ENCODE assay signal across 8 cellular contexts in the genomic region with DNA sequence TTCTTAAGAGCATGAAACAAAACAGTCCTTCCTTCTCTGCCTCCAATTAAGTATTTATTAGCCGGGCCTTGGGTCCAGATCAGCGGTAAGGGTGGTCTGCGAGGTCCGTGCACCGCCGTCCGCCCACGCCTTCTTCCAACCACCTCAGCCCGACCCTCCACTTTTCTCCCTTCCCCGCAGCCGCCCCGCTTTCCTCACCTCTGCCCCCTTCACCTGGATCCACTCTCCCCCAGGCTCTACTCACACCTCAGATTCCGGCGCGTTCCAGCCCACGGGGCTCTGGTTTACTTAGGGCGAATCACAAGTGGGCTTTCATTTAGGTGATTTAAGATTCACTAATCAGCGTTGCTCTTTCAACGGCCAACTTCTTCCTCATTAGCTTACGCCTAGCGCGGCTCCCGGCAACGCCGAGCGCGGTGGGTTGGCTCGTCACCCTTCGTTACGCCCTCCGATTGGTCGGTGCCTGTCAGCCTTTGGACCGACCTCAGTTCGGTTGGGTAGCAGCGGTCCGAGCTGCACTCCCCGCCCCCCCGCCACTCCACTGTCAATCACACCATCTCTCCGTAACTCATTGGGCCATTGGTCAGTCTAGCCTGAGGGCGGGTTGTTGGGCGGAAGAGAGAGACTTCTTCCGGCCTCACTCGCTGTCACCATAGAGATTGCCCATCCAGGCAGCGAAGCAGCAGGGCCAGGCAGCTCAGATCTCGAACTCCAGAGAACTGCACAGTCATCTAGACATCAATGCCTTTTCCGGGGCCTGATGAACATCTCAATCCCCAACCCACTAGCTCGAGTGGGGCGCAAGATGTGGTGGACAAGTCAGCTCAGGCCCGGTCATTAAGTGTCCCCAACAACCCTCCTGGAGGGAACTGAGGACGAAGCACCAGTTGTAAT. TPM values are rescaled to one million over a fixed set of nuclear protein-coding genes. Genes with fewer than 3 reads are reported as not detected.
DNase-seq lines count a peak whose midpoint lies in the region; ATAC-seq lines count a peak whose summit lies in the region.

Gene TMEM218, minus strand, starts transcription at position 286 of the 894 bp plus-strand sequence. CDS start 9,385 bp downstream, outside the sequence.

- peak; percentile 97 for ATAC-seq in GM21360 (IDR thresholded peaks at IDR 0.05; ENCODE audit: unreplicated experiment)

- H3K9me3 ChIP-seq in effector memory CD4-positive, alpha-beta T cell (ENCODE audit: control insufficient read depth, low read length) = no peaks in the 10 kb centered on the region

- peak within 1 kb of the TSS; percentile 73 for H3K27ac ChIP-seq in effector memory CD4-positive, alpha-beta T cell (ENCODE audit: insufficient read depth, low read length, poor library complexity, severe bottlenecking)

- peak within 1 kb of the TSS; percentile 77 for H3K4me3 ChIP-seq in effector memory CD4-positive, alpha-beta T cell (ENCODE audit: insufficient read depth, low read depth, low read length, poor library complexity, severe bottlenecking)

- DNase-seq in COLO668 (lab: John Stamatoyannopoulos, UW; ENCODE audit: unreplicated experiment) = peak; percentile 96
- peak; percentile 99 for DNase-seq in HT1080 (ENCODE audit: low read depth)
- peak; percentile 98 for DNase-seq in NOMO-1 treated with DMSO at 0.1 percent for 48 hours (lab: John Stamatoyannopoulos, UW; ENCODE audit: unreplicated experiment)
- peak; percentile 92 for DNase-seq in activated CD8-positive, alpha-beta memory T cell treated with anti-CD3 and anti-CD28 coated beads for 4 hours (ENCODE audit: low read depth in 2 of 2)
- peak; percentile 91 to 94 (median 93) for DNase-seq in effector memory CD4-positive, alpha-beta T cell
- peak; percentile 100 for DNase-seq in lung microvascular endothelial cell (ENCODE audit: low read depth in 2 of 2)
- DNase-seq in stimulated activated CD4-positive, alpha-beta T cell treated with anti-CD3 and anti-CD28 coated beads, TNF-alpha, amount 100 ng/mL, for 48 hours (ENCODE audit: low read depth in 3 of 3) = peak; percentile 94 to 97 (median 96)

- no peaks in the 10 kb centered on the region for H3K36me3 ChIP-seq in effector memory CD4-positive, alpha-beta T cell (ENCODE audit: control insufficient read depth, insufficient read depth, low read length)

- H3K4me1 ChIP-seq in effector memory CD4-positive, alpha-beta T cell (ENCODE audit: control insufficient read depth, insufficient read depth, low read length, poor library complexity, severe bottlenecking) = peaks cover 7% of the 10 kb centered on the region

- H3K27me3 ChIP-seq in effector memory CD4-positive, alpha-beta T cell (replicated peaks; ENCODE audit: control insufficient read depth, insufficient read depth, low read length, poor library complexity, severe bottlenecking) = no peaks in the 10 kb centered on the region

RNA-seq across cellular contexts. Expression of gene TMEM218, which starts in this region (rescaled TPM):
- 24.9 and 29.8 TPM in 2 replicates for total RNA-seq in HT1080 (2014; rRNA removed; shearing (Covaris generic))
- polyA plus RNA-seq in HT1080 (2015; cell fraction: cytosol; rRNA removed) = 20.7 and 27.0 TPM in 2 replicates
- 27.8 and 28.7 TPM in 2 replicates for polyA plus RNA-seq in HT1080 (2015; cell fraction: nucleus; rRNA removed)
- total RNA-seq in lung microvascular endothelial cell = 14.4 and 17.9 TPM in 2 replicates

Comparison
In these comparisons a context has a peak if more than half of its experiments do, and no peak if none do; other contexts are left out.
1. Peak in every context shown above with its lines: DNase-seq, ATAC-seq, H3K4me3 ChIP-seq and H3K27ac ChIP-seq.